In genomic region chr1:244096066-244096610, GRCh38 we compare ENCODE assay signal across 23 cellular contexts.
"Had no signal": no experiment of that assay in that cellular context is flagged by ENCODE, and none has a peak within 500 bp of the region (broad histone marks: within the 10 kb centered on the region; RNA-seq: fewer than 3 reads in every experiment).

No MANE protein-coding gene starts in this region.

- H3K9me3 ChIP-seq: body of pancreas had no signal

- H3K27ac ChIP-seq: coronary artery had no signal

- FAIRE-seq: frontal cortex had no signal

- H3K4me3 ChIP-seq: body of pancreas, coronary artery had no signal

- DNase-seq: activated CD4-positive, alpha-beta memory T cell treated with anti-CD3 and anti-CD28 coated beads, Interleukin-2, amount 10 ng/mL, durations not matched to agents 7 days and 5 days; activated CD4-positive, alpha-beta T cell treated with anti-CD3 and anti-CD28 coated beads for 36 hours; activated CD4-positive, alpha-beta T cell treated with anti-CD3 and anti-CD28 coated beads, Interleukin-2, amount 10 ng/mL, durations not matched to agents 24 days and 14 days; activated CD4-positive, alpha-beta T cell treated with anti-CD3 and anti-CD28 coated beads, Interleukin-2, amount 50 U/mL, for 4 hours; activated CD4-positive, CD25-positive, alpha-beta regulatory T cell; activated CD4-positive, CD25-positive, alpha-beta regulatory T cell treated with anti-CD3 and anti-CD28 coated beads, Interleukin-2, amount 50 U/mL, for 72 hours; activated CD8-positive, alpha-beta memory T cell treated with anti-CD3 and anti-CD28 coated beads, Interleukin-2, amount 50 U/mL, for 48 hours; activated gamma-delta T cell treated with Interleukin-2 at 50 U/mL for 16 hours; activated naive CD4-positive, alpha-beta T cell treated with anti-CD3 and anti-CD28 coated beads, Interleukin-2, amount 50 U/mL, for 16 hours; activated naive CD4-positive, alpha-beta T cell treated with Interleukin-2 at 50 U/mL for 16 hours; activated T-cell treated with anti-CD3 and anti-CD28 coated beads for 4 hours; activated T-cell treated with anti-CD3 and anti-CD28 coated beads, Interleukin-2, amount 50 U/mL, for 24 hours; activated T-cell treated with anti-CD3 and anti-CD28 coated beads, Interleukin-2, amount 50 U/mL, for 72 hours; amygdala; aorta; effector memory CD4-positive, alpha-beta T cell; endodermal cell; foreskin fibroblast; T-helper 2 cell had no signal

- ATAC-seq: activated CD4-positive, alpha-beta T cell treated with anti-CD3 and anti-CD28 coated beads for 36 hours; activated T-cell treated with anti-CD3 and anti-CD28 coated beads, Interleukin-2, amount 50 U/mL, for 72 hours; body of pancreas; esophagus mucosa had no signal

- H3K27me3 ChIP-seq: body of pancreas had no signal
